16 cellular contexts compared by ENCODE assay signal in genomic region chr11:1352696-1353382, GRCh38. TPM values are rescaled to one million over a fixed set of nuclear protein-coding genes. Genes with fewer than 3 reads are reported as not detected.
"Had no signal": no experiment of that assay in that cellular context is flagged by ENCODE, and none has a peak within 500 bp of the region (broad histone marks: within the 10 kb centered on the region; RNA-seq: fewer than 3 reads in every experiment).

No MANE protein-coding gene starts in this region.

- H3K36me3 ChIP-seq: brain microvascular endothelial cell, upper lobe of left lung had no signal

- H3K27ac ChIP-seq: brain microvascular endothelial cell, parathyroid adenoma, upper lobe of left lung had no signal

- H3K4me1 ChIP-seq: parathyroid adenoma, upper lobe of left lung had no signal

- H3K4me3 Mint-ChIP-seq: activated T-helper 17 cell treated with anti-CD3 and anti-CD28 coated beads, Interleukin-2, amount 50 U/mL, for 72 hours; mesothelial cell of epicardium; stimulated activated memory B cell treated with anti-CD40 and anti-IgM and Interleukin-4, amounts not matched to agents 10 μg/mL and 1 μg/mL and 100 μg/mL, for 72 hours; T-helper 1 cell treated with Interleukin-12 subunit alpha and Interleukin-12 subunit beta and Interleukin-4 antibody, amounts not matched to agents 30 μg/mL and 1 μg/mL, for 36 hours had no signal

- ATAC-seq: activated T-helper 17 cell treated with anti-CD3 and anti-CD28 coated beads, Interleukin-2, amount 50 U/mL, for 72 hours; esophagus mucosa; stimulated activated memory B cell treated with anti-CD40 and anti-IgM and Interleukin-4, amounts not matched to agents 10 μg/mL and 1 μg/mL and 100 μg/mL, for 72 hours had no signal

- H3K27ac Mint-ChIP-seq: activated naive CD4-positive, alpha-beta T cell treated with anti-CD3 and anti-CD28 coated beads, Interleukin-2, amount 50 U/mL, for 72 hours; activated T-helper 17 cell treated with anti-CD3 and anti-CD28 coated beads, Interleukin-2, amount 50 U/mL, for 72 hours; mesothelial cell of epicardium; stimulated activated memory B cell treated with anti-CD40 and anti-IgM and Interleukin-4, amounts not matched to agents 10 μg/mL and 1 μg/mL and 100 μg/mL, for 72 hours; T-helper 1 cell treated with Interleukin-12 subunit alpha and Interleukin-12 subunit beta and Interleukin-4 antibody, amounts not matched to agents 30 μg/mL and 1 μg/mL, for 36 hours had no signal

- H3K27me3 ChIP-seq: brain microvascular endothelial cell, upper lobe of left lung had no signal

- H3K36me3 Mint-ChIP-seq: activated naive CD4-positive, alpha-beta T cell treated with anti-CD3 and anti-CD28 coated beads, Interleukin-2, amount 50 U/mL, for 72 hours; mesothelial cell of epicardium; stimulated activated memory B cell treated with anti-CD40 and anti-IgM and Interleukin-4, amounts not matched to agents 10 μg/mL and 1 μg/mL and 100 μg/mL, for 72 hours had no signal

- H3K9ac ChIP-seq: parathyroid adenoma had no signal

- H3K9me3 ChIP-seq: upper lobe of left lung had no signal

- H3K4me1 Mint-ChIP-seq: stimulated activated memory B cell treated with anti-CD40 and anti-IgM and Interleukin-4, amounts not matched to agents 10 μg/mL and 1 μg/mL and 100 μg/mL, for 72 hours had no signal

- H3K4me2 ChIP-seq: smooth muscle cell had no signal

- DNase-seq: activated CD4-positive, alpha-beta T cell treated with anti-CD3 and anti-CD28 coated beads for 48 hours; activated T-cell treated with anti-CD3 and anti-CD28 coated beads for 4 hours; brain microvascular endothelial cell; hippocampal formation; kidney glomerular epithelial cell; substantia nigra had no signal

- H3K9me3 Mint-ChIP-seq: activated naive CD4-positive, alpha-beta T cell treated with anti-CD3 and anti-CD28 coated beads, Interleukin-2, amount 50 U/mL, for 72 hours; activated T-helper 17 cell treated with anti-CD3 and anti-CD28 coated beads, Interleukin-2, amount 50 U/mL, for 72 hours; mesothelial cell of epicardium; stimulated activated memory B cell treated with anti-CD40 and anti-IgM and Interleukin-4, amounts not matched to agents 10 μg/mL and 1 μg/mL and 100 μg/mL, for 72 hours; T-helper 1 cell treated with Interleukin-12 subunit alpha and Interleukin-12 subunit beta and Interleukin-4 antibody, amounts not matched to agents 30 μg/mL and 1 μg/mL, for 36 hours had no signal

- H2AFZ ChIP-seq: parathyroid adenoma had no signal

- H3K4me3 ChIP-seq: smooth muscle cell, upper lobe of left lung had no signal

RNA-seq across cellular contexts. Expression of gene BRSK2, which starts 36.9 kb away (rescaled TPM):
- polyA plus RNA-seq: liver had no signal
